In the genomic region with DNA sequence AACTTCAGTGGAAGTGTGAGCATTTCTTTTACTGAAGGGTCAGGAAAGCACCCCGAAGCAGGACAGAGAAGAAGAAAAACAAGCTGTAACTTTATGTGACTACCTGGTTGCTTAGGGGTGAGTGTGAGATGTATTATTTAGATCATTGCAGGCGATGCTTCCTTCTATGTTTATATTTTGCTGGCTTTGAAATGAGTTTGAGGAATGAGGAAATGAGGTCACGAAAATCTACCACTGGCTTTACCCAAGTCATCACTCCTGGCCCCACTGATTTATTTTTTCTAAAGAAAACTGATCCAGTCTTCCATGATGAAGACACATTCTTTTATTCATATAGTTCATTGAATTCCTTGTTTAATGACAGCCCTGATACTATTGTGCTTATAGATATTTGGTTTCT, we compare ENCODE assay signal across 28 cellular contexts.
DNase-seq lines count a peak whose midpoint lies in the region; ATAC-seq, FAIRE-seq and TF ChIP-seq lines count a peak whose summit lies in the region.
"Had no signal": no experiment of that assay in that cellular context is flagged by ENCODE, and none has a peak within 500 bp of the region (broad histone marks: within the 10 kb centered on the region; RNA-seq: fewer than 3 reads in every experiment).

No MANE protein-coding gene starts in this region.

- intact Hi-C loops in HepG2 (cut with micrococcal nuclease; ENCODE audit: unreplicated experiment): no loop called here

- no peaks in the 10 kb centered on the region for H4K20me1 ChIP-seq in osteoblast (ENCODE audit: insufficient read depth, low read length)
- H4K20me1 ChIP-seq in HepG2 (ENCODE audit: insufficient read depth, low read length): no peaks in the 10 kb centered on the region

- no TSS peak for BruUV-seq in HepG2 (replicated peaks; lab: Mats Ljungman, UMichigan)

- CTCF ChIA-PET in HepG2 (lab: Yijun Ruan, JAX; ENCODE audit: low intra/inter-chr PET ratio, low total read pairs): no interaction called here

- no peaks in the 10 kb centered on the region for H3K79me2 ChIP-seq in osteoblast (ENCODE audit: insufficient read depth, low read length)
- no peaks in the 10 kb centered on the region for H3K79me2 ChIP-seq in HepG2 (ENCODE audit: insufficient read depth, low read length)

- no peak for TF ChIP-seq POLR2A in HepG2 (IDR thresholded peaks at IDR 0.05; ENCODE audit: insufficient read depth in 1 of 2, low read depth in 2 of 2, low read length in 2 of 2)

- POLR2A ChIA-PET in HepG2 (lab: Yijun Ruan, JAX): no interaction called here

- no peak for TF ChIP-seq RAD21 in HepG2 (CRISPR knock-in tag; IDR thresholded peaks at IDR 0.05)

- H3K4me1 ChIP-seq in osteoblast (ENCODE audit: insufficient read depth, low read length) (no peaks in the 10 kb centered on the region), HepG2 (ENCODE audit: insufficient read depth, low read length) (no peaks in the 10 kb centered on the region)

- H3K27ac ChIP-seq in osteoblast (ENCODE audit: low read depth, low read length): no peak overlapping the region
- no peak overlapping the region for H3K27ac ChIP-seq in HepG2 (ENCODE audit: extremely low read length, insufficient read depth, low read length)
- H3K27ac ChIP-seq: PC-9, SJCRH30 had no signal

- no peak for ATAC-seq in HepG2
- ATAC-seq: Right ventricle myocardium inferior, SK-N-SH treated with all-trans-retinoic acid at 6 μM for 48 hours had no signal

- TF ChIP-seq CTCF in choroid plexus epithelial cell (conservative IDR thresholded peaks at IDR 0.05; ENCODE audit: low read depth, low read length): no peak
- no peak for TF ChIP-seq CTCF in osteoblast (IDR thresholded peaks at IDR 0.05; ENCODE audit: extremely low read depth, low read depth, low read length)
- no peak for TF ChIP-seq CTCF in HepG2 (CRISPR knock-in tag; IDR thresholded peaks at IDR 0.05)

- 3% methylated on average over 3 of the region's 3 CpGs for WGBS in HepG2 (ENCODE audit: low lambda C conversion rate)

- in situ Hi-C loops in HepG2 (cut with HindIII; ENCODE audit: extremely low pct_ligation_motif_present, low pct_unique_long_range_greater_than_20kb): no loop called here

- no peak overlapping the region for H3K9ac ChIP-seq in HepG2 (ENCODE audit: insufficient read depth, low read depth, low read length)

- no peaks in the 10 kb centered on the region for H3K27me3 ChIP-seq in osteoblast (ENCODE audit: insufficient read depth, low read length)
- no peaks in the 10 kb centered on the region for H3K27me3 ChIP-seq in HepG2 (ENCODE audit: control insufficient read depth in 1 of 2, insufficient read depth in 2 of 2, low read length in 2 of 2)
- H3K27me3 ChIP-seq: SJCRH30 had no signal

- DNase-seq in AG08396 (ENCODE audit: low spot score): peak; percentile 17
- peak; percentile 55 for DNase-seq in HCEC 1CT
- peak; percentile 44 for DNase-seq in choroid plexus epithelial cell (ENCODE audit: low read depth)
- no peak for DNase-seq in osteoblast (ENCODE audit: insufficient read length, low spot score, missing footprints)
- no peak for DNase-seq in HepG2 (ENCODE audit: low spot score)
- DNase-seq in HT-29 (ENCODE audit: low spot score): no peak
- no peak for DNase-seq in stimulated activated CD8-positive, alpha-beta memory T cell treated with anti-CD3 and anti-CD28 coated beads, Interleukin-4, amount 100 ng/mL, for 48 hours
- DNase-seq: 8988T; ACHN; AML-193; C1 segment of cervical spinal cord; CD4-positive, alpha-beta memory T cell; COR-L47; H9; HFFc6; NCI-H1092 treated with DMSO at 0.1 percent for 48 hours; NCI-H1436; NCI-H1930; NCI-H2107; NCI-H446; NCI-H524 treated with DMSO at 0.1 percent for 48 hours; NCI-H82; NK-92 treated with Interleukin-12 subunit alpha and Interleukin-12 subunit beta, amount 100 ng/mL, for 24 hours; PC-9; SJCRH30 had no signal

- H2AFZ ChIP-seq in osteoblast (ENCODE audit: low read length) (peak overlapping the region; percentile 30), HepG2 (ENCODE audit: low read length) (no peak overlapping the region)
- H2AFZ ChIP-seq: PC-9 had no signal

- no peaks in the 10 kb centered on the region for H3K9me3 ChIP-seq in osteoblast (ENCODE audit: low read depth, low read length)
- no peaks in the 10 kb centered on the region for H3K9me3 ChIP-seq in HepG2 (ENCODE audit: low read length)
- H3K9me3 ChIP-seq: SJCRH30 had no signal

- H3K36me3 ChIP-seq in osteoblast (ENCODE audit: insufficient read depth, low read length) (no peaks in the 10 kb centered on the region), HepG2 (replicated peaks in 1 of 2; ENCODE audit: control insufficient read depth in 1 of 2, insufficient read depth in 2 of 2, low read length in 2 of 2) (no peaks in the 10 kb centered on the region)
- H3K36me3 ChIP-seq: SJCRH30 had no signal

- FAIRE-seq in HepG2 (lab: Jason Lieb, UNC): no peak
- FAIRE-seq: GM12892 had no signal

- TF ChIP-seq EP300 in HepG2 (IDR thresholded peaks at IDR 0.05; ENCODE audit: low read depth in 2 of 2, low read length in 2 of 2) (no peak), HepG2 (CRISPR knock-in tag; IDR thresholded peaks at IDR 0.05; ENCODE audit: borderline replicate concordance) (no peak)

- H3K4me3 ChIP-seq in choroid plexus epithelial cell (ENCODE audit: low read depth, low read length): no peak overlapping the region
- no peak overlapping the region for H3K4me3 ChIP-seq in osteoblast (ENCODE audit: insufficient read depth, low read length)
- no peak overlapping the region for H3K4me3 ChIP-seq in HepG2 (replicated peaks in 1 of 3; ENCODE audit: insufficient read depth in 1 of 3, low read depth in 2 of 3, low read length in 3 of 3)
- H3K4me3 ChIP-seq: PC-9, SJCRH30 had no signal

- H3K4me2 ChIP-seq in osteoblast (ENCODE audit: insufficient read depth, low read length) (no peak overlapping the region), HepG2 (ENCODE audit: low read depth, low read length) (no peak overlapping the region)
- H3K4me2 ChIP-seq: PC-9 had no signal

TF ChIP-seq in HepG2, 621 proteins besides CTCF, POLR2A, EP300 and RAD21:
- TF ChIP-seq ZFYVE20 (CRISPR knock-in tag; IDR thresholded peaks at IDR 0.05; ENCODE audit: borderline replicate concordance, low read depth): no peak
- no peak for TF ChIP-seq FOXP1 (IDR thresholded peaks at IDR 0.05)
- TF ChIP-seq FOXP1 (CRISPR knock-in tag; IDR thresholded peaks at IDR 0.05): no peak
- no peak for TF ChIP-seq MAFK (conservative IDR thresholded peaks at IDR 0.05 in 1 of 2, IDR thresholded peaks at IDR 0.05 in 1 of 2; ENCODE audit: low read length in 2 of 2)

Comparison
In these comparisons a context has a peak if more than half of its experiments do, and no peak if none do; other contexts are left out.
1. DNase-seq: peak in AG08396 (single experiment), HCEC 1CT (single experiment) and choroid plexus epithelial cell (single experiment); none in osteoblast (single experiment), HepG2 (single experiment), HT-29 (single experiment) and stimulated activated CD8-positive, alpha-beta memory T cell treated with anti-CD3 and anti-CD28 coated beads, Interleukin-4, amount 100 ng/mL, for 48 hours (single experiment).